In the genomic region with DNA sequence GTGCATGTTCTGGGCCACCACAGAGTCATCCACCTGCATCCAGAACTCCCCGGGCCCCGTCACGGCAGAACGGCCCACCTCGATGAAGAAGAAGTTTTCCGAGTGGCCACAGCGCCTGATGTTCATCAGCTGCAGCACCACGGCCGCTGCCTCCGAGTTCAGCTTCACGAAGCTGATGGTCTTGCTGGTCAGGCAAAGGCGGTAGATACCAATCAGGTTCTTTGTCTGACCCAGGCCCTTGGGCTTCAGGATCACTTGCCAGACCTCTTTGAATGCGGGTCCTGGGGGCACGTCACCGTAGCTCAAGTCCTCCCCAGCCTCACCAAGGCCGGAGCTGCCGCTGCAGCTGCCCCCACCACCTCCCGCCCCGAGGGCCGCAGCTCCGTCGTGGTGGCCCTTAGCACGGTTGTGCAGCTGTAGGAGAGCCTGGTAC, we compare ENCODE assay signal across 7 cellular contexts. TPM values are rescaled to one million over a fixed set of nuclear protein-coding genes. Genes with fewer than 3 reads are reported as not detected.
DNase-seq lines count a peak whose midpoint lies in the region; ATAC-seq, FAIRE-seq and TF ChIP-seq lines count a peak whose summit lies in the region.

No MANE protein-coding gene starts in this region.

- H2BK5ac ChIP-seq in IMR-90 (ENCODE audit: low read depth, low read length, poor library complexity, severe bottlenecking), result peak overlapping the region; percentile 99

- H2BK15ac ChIP-seq in IMR-90 (ENCODE audit: low read depth, low read length), result peak overlapping the region; percentile 72; the same call in 2 of the 3 replicates

- peak overlapping the region; percentile 33; the same call in 1 of the 2 replicates for H2BK20ac ChIP-seq in IMR-90 (ENCODE audit: low read depth, low read length)

- H3K18ac ChIP-seq in IMR-90 (ENCODE audit: low read depth, low read length), result peak overlapping the region; percentile 80

- peak overlapping the region; percentile 97 for H3K27ac ChIP-seq in IMR-90 (ENCODE audit: insufficient read depth, low read length)
- H3K27ac ChIP-seq in astrocyte (ENCODE audit: low read depth, low read length), result peak overlapping the region; percentile 88
- peak overlapping the region; percentile 77 for H3K27ac ChIP-seq in keratinocyte (ENCODE audit: control insufficient read depth, insufficient read depth, low read length)
- peak overlapping the region; percentile 43 for H3K27ac ChIP-seq in substantia nigra (ENCODE audit: low read depth, low read length, poor library complexity, severe bottlenecking)

- H4K8ac ChIP-seq in IMR-90 (ENCODE audit: low read depth in 2 of 2, low read length in 2 of 2), result peak overlapping the region; percentile 82 to 94

- dilution Hi-C loops in IMR-90 (cut with HindIII; ENCODE audit: low sequenced_read_pairs, unreplicated experiment) (no loop called here), keratinocyte (cut with MboI; ENCODE audit: extremely low pct_ligation_motif_present, low sequenced_read_pairs) (no loop called here)

- peak overlapping the region; percentile 98 for H2AK9ac ChIP-seq in IMR-90 (replicated peaks; ENCODE audit: low read depth, low read length, poor library complexity)

- peak overlapping the region; percentile 97 for H3K23ac ChIP-seq in IMR-90 (ENCODE audit: low read depth, low read length)

- H3K4me1 Mint-ChIP-seq in astrocyte (ENCODE audit: low read depth, unreplicated experiment), result peaks cover 22% of the 10 kb centered on the region

- peak overlapping the region; percentile 91 for H4K91ac ChIP-seq in IMR-90 (ENCODE audit: insufficient read depth, low read depth, low read length)

- peak overlapping the region; percentile 75 for H4K5ac ChIP-seq in IMR-90 (ENCODE audit: low read depth, low read length)

- TF ChIP-seq CTCF in IMR-90 (conservative IDR thresholded peaks at IDR 0.05; ENCODE audit: low read depth, low read length) (no peak), astrocyte (IDR thresholded peaks at IDR 0.05; ENCODE audit: insufficient read depth, low read depth, low read length) (no peak), keratinocyte (optimal IDR thresholded peaks at IDR 0.05 in 1 of 3, IDR thresholded peaks at IDR 0.05 in 1 of 3, conservative IDR thresholded peaks at IDR 0.05 in 1 of 3; ENCODE audit: extremely low read depth in 1 of 3, insufficient read depth in 2 of 3, low read length in 3 of 3) (no peak)

- no peaks in the 10 kb centered on the region for H3K9me3 ChIP-seq in IMR-90 (ENCODE audit: control insufficient read depth, insufficient read depth, low read length)
- H3K9me3 ChIP-seq in astrocyte (ENCODE audit: insufficient read depth, low read depth, low read length), result no peaks in the 10 kb centered on the region
- H3K9me3 ChIP-seq in keratinocyte (ENCODE audit: control insufficient read depth, low read depth, low read length), result no peaks in the 10 kb centered on the region

- ATAC-seq in IMR-90 (ENCODE audit: low read depth), result no peak

- in situ Hi-C loops in IMR-90 (cut with MboI; ENCODE audit: low sequenced_read_pairs), result loop anchor here (5.0 to 25.0 kb wide), 6 partner anchors 143 to 1686 kb away; no protein-coding TSS in a partner anchor

- H3K4me3 Mint-ChIP-seq in astrocyte (ENCODE audit: unreplicated experiment), result peak overlapping the region; percentile 87

- no peaks in the 10 kb centered on the region for H3K27me3 Mint-ChIP-seq in astrocyte (ENCODE audit: low read depth, unreplicated experiment)

- TSS peak; percentile 22 for BruUV-seq in IMR-90 (replicated peaks; lab: Mats Ljungman, UMichigan)

- intact Hi-C loops in IMR-90 (cut with micrococcal nuclease), result loop anchor here (1.0 to 10.0 kb wide), 7 partner anchors 71 to 1128 kb away; no protein-coding TSS in a partner anchor

- no peak for TF ChIP-seq RAD21 in IMR-90 (IDR thresholded peaks at IDR 0.05; ENCODE audit: low read length)

- H3K9me3 Mint-ChIP-seq in astrocyte (ENCODE audit: unreplicated experiment), result no peaks in the 10 kb centered on the region

- peaks cover 41% of the 10 kb centered on the region for H3K36me3 ChIP-seq in IMR-90 (ENCODE audit: control insufficient read depth, insufficient read depth, low read length)
- peaks cover 3% of the 10 kb centered on the region for H3K36me3 ChIP-seq in astrocyte (ENCODE audit: insufficient read depth, low read length)
- peaks cover 15% of the 10 kb centered on the region in 2 experiments for H3K36me3 ChIP-seq in keratinocyte (ENCODE audit: control insufficient read depth in 2 of 2, extremely low read depth in 1 of 2, insufficient read depth in 2 of 2, low read length in 2 of 2)

- peak overlapping the region; percentile 28 for H2AK5ac ChIP-seq in IMR-90 (ENCODE audit: low read depth, low read length)

- peak overlapping the region; percentile 91 for H3K56ac ChIP-seq in IMR-90 (ENCODE audit: extremely low read depth, insufficient read depth, low read length)

- peak overlapping the region; percentile 89 for H3K4ac ChIP-seq in IMR-90 (ENCODE audit: low read depth, low read length)

- peak overlapping the region; percentile 86 for H2BK120ac ChIP-seq in IMR-90 (ENCODE audit: low read depth, low read length)

- H2AFZ ChIP-seq in IMR-90 (replicated peaks; ENCODE audit: low read length, poor library complexity) (peak overlapping the region; percentile 82), astrocyte (ENCODE audit: low read depth, low read length) (peak overlapping the region; percentile 44), keratinocyte (ENCODE audit: control insufficient read depth, low read length) (no peak overlapping the region)

- H3K9ac ChIP-seq in IMR-90 (ENCODE audit: low read depth, low read length), result peak overlapping the region; percentile 92
- H3K9ac ChIP-seq in astrocyte (ENCODE audit: low read length), result peak overlapping the region; percentile 93
- peak overlapping the region; percentile 88 for H3K9ac ChIP-seq in keratinocyte (ENCODE audit: control insufficient read depth, extremely low read depth, insufficient read depth, low read length)

- H3K79me2 ChIP-seq in astrocyte (ENCODE audit: insufficient read depth, low read length), result peaks cover 66% of the 10 kb centered on the region
- H3K79me2 ChIP-seq in keratinocyte (ENCODE audit: control insufficient read depth, insufficient read depth, low read length), result peaks cover 63% of the 10 kb centered on the region

- FAIRE-seq in astrocyte (lab: Jason Lieb, UNC) (no peak), keratinocyte (lab: Jason Lieb, UNC) (no peak)

- peaks cover 29% of the 10 kb centered on the region for H3K36me3 Mint-ChIP-seq in astrocyte (ENCODE audit: low read depth, unreplicated experiment)

- TF ChIP-seq POLR2A in IMR-90 (IDR thresholded peaks at IDR 0.05; ENCODE audit: low read depth, low read length), result 0 out of 2 replicates have a peak, but pooled peaks have one; percentile 10

- CTCF ChIA-PET in IMR-90 (lab: Yijun Ruan, JAX), result no interaction called here

- H3K27me3 ChIP-seq in IMR-90 (ENCODE audit: control insufficient read depth, insufficient read depth, low read length) (no peaks in the 10 kb centered on the region), astrocyte (ENCODE audit: insufficient read depth, low read length) (no peaks in the 10 kb centered on the region), keratinocyte (ENCODE audit: control insufficient read depth, extremely low read depth, insufficient read depth, low read length) (no peaks in the 10 kb centered on the region)

- POLR2A ChIA-PET in IMR-90 (lab: Charles Lee; ENCODE audit: unreplicated experiment), result interaction anchor here (0.5 to 1.0 kb wide), 2 partner anchors 370 to 372 kb away, joined by 3 to 5 read pairs; no protein-coding TSS in a partner anchor

- H3K27ac Mint-ChIP-seq in astrocyte (ENCODE audit: unreplicated experiment), result no peak overlapping the region

- H3K4me1 ChIP-seq in IMR-90 (ENCODE audit: control insufficient read depth, insufficient read depth, low read length) (peaks cover 2% of the 10 kb centered on the region; the same call in 1 of the 2 replicates), astrocyte (ENCODE audit: insufficient read depth, low read length) (peaks cover 46% of the 10 kb centered on the region), keratinocyte (ENCODE audit: control insufficient read depth, extremely low read depth, insufficient read depth, low read length) (peaks cover 39% of the 10 kb centered on the region)

- H3K4me2 ChIP-seq in IMR-90 (ENCODE audit: low read depth, low read length) (peak overlapping the region; percentile 85), astrocyte (ENCODE audit: low read length) (peak overlapping the region; percentile 82), keratinocyte (ENCODE audit: control insufficient read depth, extremely low read depth, insufficient read depth, low read depth, low read length) (peak overlapping the region; percentile 81)

- H3K14ac ChIP-seq in IMR-90 (replicated peaks; ENCODE audit: low read depth, low read length), result peak overlapping the region; percentile 99

- peak overlapping the region; percentile 78 for H3K4me3 ChIP-seq in IMR-90 (ENCODE audit: insufficient read depth, low read depth, low read length)
- peak overlapping the region; percentile 72 for H3K4me3 ChIP-seq in astrocyte (ENCODE audit: insufficient read depth, low read depth, low read length)
- H3K4me3 ChIP-seq in keratinocyte (ENCODE audit: control insufficient read depth in 2 of 3, extremely low read depth in 1 of 3, insufficient read depth in 2 of 3, low read depth in 1 of 3, low read length in 3 of 3), result peak overlapping the region; percentile 76 to 90 (median 86)

- H3K9me1 ChIP-seq in IMR-90 (ENCODE audit: insufficient read depth, low read length), result no peaks in the 10 kb centered on the region
- H3K9me1 ChIP-seq in keratinocyte (ENCODE audit: control insufficient read depth, extremely low read depth, insufficient read depth, low read length), result no peaks in the 10 kb centered on the region

- peaks cover 17% of the 10 kb centered on the region for H4K20me1 ChIP-seq in IMR-90 (ENCODE audit: insufficient read depth, low read length)
- peaks cover 40% of the 10 kb centered on the region for H4K20me1 ChIP-seq in astrocyte (ENCODE audit: insufficient read depth, low read length)
- no peaks in the 10 kb centered on the region for H4K20me1 ChIP-seq in keratinocyte (ENCODE audit: control insufficient read depth, extremely low read depth, insufficient read depth, low read length)

- H3K79me1 ChIP-seq in IMR-90 (ENCODE audit: low read depth in 1 of 2, low read length in 2 of 2), result peaks cover 4 to 11% of the 10 kb centered on the region in 2 experiments

- peak; percentile 56 for DNase-seq in IMR-90
- no peak for DNase-seq in astrocyte (ENCODE audit: low read depth)
- no peak for DNase-seq in keratinocyte (ENCODE audit: low read depth, low spot score)
- peak in 4 of 49 donors; percentile 13 to 52 (median 35) for DNase-seq in substantia nigra (lab: John Stamatoyannopoulos, UW)
- no peak for DNase-seq in NCI-H748 treated with DMSO at 0.1 percent for 48 hours (lab: John Stamatoyannopoulos, UW)
- no peak for DNase-seq in GM19240 (ENCODE audit: insufficient read length, low spot score)
- no peak for DNase-seq in NCI-H524 treated with DMSO at 0.1 percent for 48 hours (lab: John Stamatoyannopoulos, UW)

- WGBS in IMR-90 (ENCODE audit: extremely low coverage in 2 of 2, insufficient read length in 1 of 2), 2 experiments, result 0% methylated on average over 21 of the region's 23 CpGs; no CpG with 5 or more reads in 1 of the 2 experiments

RNA-seq across cellular contexts. Expression of a gene that starts 1.6 kb away (rescaled TPM):
- total RNA-seq in IMR-90 (2012; rRNA removed), result 21.1 and 29.4 TPM in 2 replicates
- polyA plus RNA-seq in IMR-90 (2012; rRNA removed), result 37.1 and 44.5 TPM in 2 replicates
- polyA plus RNA-seq in IMR-90 (2012; cell fraction: cytosol; rRNA removed), result 15.4 and 40.6 TPM in 2 replicates
- 20.3 and 39.6 TPM in 2 replicates for polyA plus RNA-seq in IMR-90 (2012; cell fraction: nucleus; rRNA removed; ENCODE audit: low replicate concordance)
- 34.2 and 45.0 TPM in 2 replicates for total RNA-seq in astrocyte
- polyA plus RNA-seq in keratinocyte, result 10.1 to 15.8 TPM (median 11.2 TPM) in 3 replicates
- 3.1 TPM for polyA plus RNA-seq in keratinocyte (2011; ENCODE audit: low read depth)
- 8.4 and 12.5 TPM in 2 replicates for polyA plus RNA-seq in keratinocyte (2011; cell fraction: cytosol; rRNA removed)
- polyA plus RNA-seq in keratinocyte (2011; cell fraction: nucleus; rRNA removed), result 21.1 and 26.0 TPM in 2 replicates
- polyA plus RNA-seq in keratinocyte (2012; ENCODE audit: low replicate concordance), result 4.4 and 14.4 TPM in 2 replicates
- polyA minus RNA-seq in keratinocyte, result 15.8 to 35.1 TPM (median 21.6 TPM) in 3 replicates
- 34.7 TPM for polyA minus RNA-seq in keratinocyte (2011; cell fraction: cytosol; rRNA and poly(A)+ RNA removed)
- polyA minus RNA-seq in keratinocyte (2011; cell fraction: nucleus; rRNA and poly(A)+ RNA removed), result 38.6 and 48.2 TPM in 2 replicates

RNA-seq across cellular contexts. Expression of a gene that starts 37.8 kb away (rescaled TPM):
- total RNA-seq in IMR-90 (2012; rRNA removed) (11.9 and 14.0 TPM in 2 replicates), astrocyte (30.2 and 31.3 TPM in 2 replicates)
- polyA plus RNA-seq in IMR-90 (2012; rRNA removed) (9.3 and 9.7 TPM in 2 replicates), keratinocyte (22.1 to 27.8 TPM (median 22.8 TPM) in 3 replicates)
- 4.0 and 4.1 TPM in 2 replicates for polyA plus RNA-seq in IMR-90 (2012; cell fraction: cytosol; rRNA removed)
- polyA plus RNA-seq in IMR-90 (2012; cell fraction: nucleus; rRNA removed; ENCODE audit: low replicate concordance), result 3.8 and 8.8 TPM in 2 replicates
- polyA plus RNA-seq in keratinocyte (2011; ENCODE audit: low read depth), result 25.1 TPM
- 10.7 and 33.0 TPM in 2 replicates for polyA plus RNA-seq in keratinocyte (2011; cell fraction: cytosol; rRNA removed)
- 28.3 and 32.6 TPM in 2 replicates for polyA plus RNA-seq in keratinocyte (2011; cell fraction: nucleus; rRNA removed)
- 16.2 and 22.0 TPM in 2 replicates for polyA plus RNA-seq in keratinocyte (2012; ENCODE audit: low replicate concordance)
- polyA minus RNA-seq in keratinocyte, result 14.7 to 83.2 TPM (median 78.3 TPM) in 3 replicates
- polyA minus RNA-seq in keratinocyte (2011; cell fraction: cytosol; rRNA and poly(A)+ RNA removed), result 19.4 TPM
- 31.2 and 82.2 TPM in 2 replicates for polyA minus RNA-seq in keratinocyte (2011; cell fraction: nucleus; rRNA and poly(A)+ RNA removed)

Comparison
In these comparisons a context has a peak if more than half of its experiments do, and no peak if none do; other contexts are left out.
1. H3K27ac ChIP-seq: peak in every context shown above with its lines; median percentile 97 in IMR-90; 88 in astrocyte; 77 in keratinocyte; 43 in substantia nigra.